10 cellular contexts compared by ENCODE assay signal in the genomic region with DNA sequence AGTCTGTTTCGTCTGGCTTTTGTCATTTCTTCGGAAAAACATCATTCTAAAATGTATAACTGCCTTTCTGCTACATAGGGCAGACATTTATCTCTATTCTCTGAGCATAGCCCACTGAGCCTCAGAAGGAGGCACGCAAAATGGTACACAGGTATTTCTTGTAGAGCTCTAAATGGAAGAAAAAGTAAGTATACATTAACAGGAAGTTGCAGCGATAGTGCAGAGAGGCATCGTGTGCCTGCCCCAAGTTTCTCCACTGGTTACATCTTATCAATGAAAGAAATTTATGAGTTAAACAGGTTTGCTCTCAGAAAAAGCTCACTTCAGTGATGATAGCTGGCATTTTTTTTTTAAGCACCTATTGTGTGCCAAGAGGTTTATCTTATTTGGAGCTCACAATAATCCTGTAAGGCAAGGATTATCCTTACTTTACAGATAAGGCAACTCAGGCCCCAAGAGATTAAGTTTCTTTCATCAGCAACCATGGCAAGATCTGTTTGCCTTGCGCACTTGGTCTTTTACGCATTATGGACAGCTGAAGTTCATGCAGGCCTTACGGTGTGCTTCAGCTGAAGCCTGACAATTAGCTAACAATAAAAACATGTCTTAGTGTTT. TPM values are rescaled to one million over a fixed set of nuclear protein-coding genes. Genes with fewer than 3 reads are reported as not detected.
DNase-seq lines count a peak whose midpoint lies in the region; ATAC-seq and TF ChIP-seq lines count a peak whose summit lies in the region.
"Had no signal": no experiment of that assay in that cellular context is flagged by ENCODE, and none has a peak within 500 bp of the region (broad histone marks: within the 10 kb centered on the region; RNA-seq: fewer than 3 reads in every experiment).

No MANE protein-coding gene starts in this region.

- intact Hi-C loops in CD14-positive monocyte (cut with micrococcal nuclease), result loop anchor here (5.0 to 10.0 kb wide), 2 partner anchors 43 to 209 kb away; no protein-coding TSS in a partner anchor
- intact Hi-C loops in activated T-helper 2 cell treated with anti-CD3 and anti-CD28 coated beads, Interferon-gamma antibody, Interleukin-2, Interleukin-4, amounts not matched to agents 10 μg/mL and 5 μg/mL and 100 μg/mL, durations not matched to agents 14 hours and 24 hours and 36 hours (cut with micrococcal nuclease), result loop anchor here (2.0 kb wide), 1 partner anchor 29 kb away; no protein-coding TSS in a partner anchor

- no peak for TF ChIP-seq CTCF in CD14-positive monocyte (IDR thresholded peaks at IDR 0.05)

- no peak for ATAC-seq in naive thymus-derived CD8-positive, alpha-beta T cell
- ATAC-seq in HG03135 (IDR thresholded peaks at IDR 0.05; ENCODE audit: unreplicated experiment) (no peak), HG03139 (IDR thresholded peaks at IDR 0.05; ENCODE audit: unreplicated experiment) (no peak)
- ATAC-seq: body of pancreas had no signal

- H3K9me3 Mint-ChIP-seq in CD14-positive monocyte, result peaks cover 3 to 18% (median 12%) of the 10 kb centered on the region in 7 donors
- H3K9me3 Mint-ChIP-seq in activated T-helper 2 cell treated with anti-CD3 and anti-CD28 coated beads, Interferon-gamma antibody, Interleukin-2, Interleukin-4, amounts not matched to agents 10 μg/mL and 5 μg/mL and 100 μg/mL, durations not matched to agents 14 hours and 24 hours and 36 hours, result peaks cover 34% of the 10 kb centered on the region
- H3K9me3 Mint-ChIP-seq in naive thymus-derived CD8-positive, alpha-beta T cell, result peaks cover 0 to 13% (median 0%) of the 10 kb centered on the region in 9 donors

- peak overlapping the region; percentile 95 to 99 (median 97) for H3K27ac Mint-ChIP-seq in CD14-positive monocyte
- no peak overlapping the region for H3K27ac Mint-ChIP-seq in activated T-helper 2 cell treated with anti-CD3 and anti-CD28 coated beads, Interferon-gamma antibody, Interleukin-2, Interleukin-4, amounts not matched to agents 10 μg/mL and 5 μg/mL and 100 μg/mL, durations not matched to agents 14 hours and 24 hours and 36 hours
- peak overlapping the region in 9 of 10 donors; percentile 95 to 100 (median 99) for H3K27ac Mint-ChIP-seq in naive thymus-derived CD8-positive, alpha-beta T cell

- DNase-seq in CD14-positive monocyte (ENCODE audit: low spot score), result no peak
- DNase-seq in KBM-7, result peak; percentile 56
- DNase-seq in activated T-helper 2 cell treated with anti-CD3 and anti-CD28 coated beads, Interferon-gamma antibody, Interleukin-2, Interleukin-4, amounts not matched to agents 10 μg/mL and 5 μg/mL and 100 μg/mL, durations not matched to agents 14 hours and 24 hours and 36 hours (ENCODE audit: low spot score), result no peak
- peak in 1 of 10 donors; percentile 2 for DNase-seq in naive thymus-derived CD8-positive, alpha-beta T cell
- DNase-seq in medulla oblongata (ENCODE audit: extremely low spot score), result no peak
- DNase-seq in ecto neural progenitor cell (ENCODE audit: low spot score), result no peak
- DNase-seq: body of pancreas; stimulated activated naive CD4-positive, alpha-beta T cell treated with Interleukin-2 at 50 U/mL for 16 hours had no signal

- H3K4me3 Mint-ChIP-seq in CD14-positive monocyte, result peak overlapping the region; percentile 24 to 68
- H3K4me3 Mint-ChIP-seq in activated T-helper 2 cell treated with anti-CD3 and anti-CD28 coated beads, Interferon-gamma antibody, Interleukin-2, Interleukin-4, amounts not matched to agents 10 μg/mL and 5 μg/mL and 100 μg/mL, durations not matched to agents 14 hours and 24 hours and 36 hours (ENCODE audit: low read depth), result peak overlapping the region; percentile 90
- peak overlapping the region in 8 of 10 donors; percentile 86 to 99 (median 96) for H3K4me3 Mint-ChIP-seq in naive thymus-derived CD8-positive, alpha-beta T cell

- peaks cover 68% of the 10 kb centered on the region for H3K4me1 Mint-ChIP-seq in CD14-positive monocyte
- peaks cover 30% of the 10 kb centered on the region for H3K4me1 Mint-ChIP-seq in activated T-helper 2 cell treated with anti-CD3 and anti-CD28 coated beads, Interferon-gamma antibody, Interleukin-2, Interleukin-4, amounts not matched to agents 10 μg/mL and 5 μg/mL and 100 μg/mL, durations not matched to agents 14 hours and 24 hours and 36 hours (ENCODE audit: low read depth)
- H3K4me1 Mint-ChIP-seq in naive thymus-derived CD8-positive, alpha-beta T cell, result peaks cover 5 to 30% (median 22%) of the 10 kb centered on the region in 4 donors

- in situ Hi-C loops in KBM-7 (cut with MboI; ENCODE audit: low pct_unique_long_range_greater_than_20kb, low sequenced_read_pairs), result no loop called here

- POLR2A ChIA-PET in naive thymus-derived CD8-positive, alpha-beta T cell (lab: Charles Lee), result interaction anchor here (0.6 to 5.2 kb wide), 7 partner anchors 9 to 1259 kb away, joined by 3 to 69 read pairs (median 4); no protein-coding TSS in a partner anchor

- H3K27me3 Mint-ChIP-seq in CD14-positive monocyte (ENCODE audit: low read depth in 3 of 3), result peaks cover 0 to 2% (median 0%) of the 10 kb centered on the region in 3 donors
- H3K27me3 Mint-ChIP-seq in activated T-helper 2 cell treated with anti-CD3 and anti-CD28 coated beads, Interferon-gamma antibody, Interleukin-2, Interleukin-4, amounts not matched to agents 10 μg/mL and 5 μg/mL and 100 μg/mL, durations not matched to agents 14 hours and 24 hours and 36 hours (ENCODE audit: low read depth), result peaks cover 5% of the 10 kb centered on the region
- H3K27me3 Mint-ChIP-seq in naive thymus-derived CD8-positive, alpha-beta T cell, result peaks cover 0 to 3% (median 0%) of the 10 kb centered on the region in 5 donors

- H3K36me3 Mint-ChIP-seq in CD14-positive monocyte, result peaks cover 22 to 27% of the 10 kb centered on the region in 2 donors
- H3K36me3 Mint-ChIP-seq in activated T-helper 2 cell treated with anti-CD3 and anti-CD28 coated beads, Interferon-gamma antibody, Interleukin-2, Interleukin-4, amounts not matched to agents 10 μg/mL and 5 μg/mL and 100 μg/mL, durations not matched to agents 14 hours and 24 hours and 36 hours (ENCODE audit: low read depth), result peaks cover 20% of the 10 kb centered on the region
- no peaks in the 10 kb centered on the region for H3K36me3 Mint-ChIP-seq in naive thymus-derived CD8-positive, alpha-beta T cell

RNA-seq across cellular contexts. Expression of a gene that starts 1.2 kb away (rescaled TPM):
- 100 to 1,000 TPM in 1 of 2 donors, 10 to 100 TPM in 1; 64.4 to 100 TPM for polyA plus RNA-seq in CD14-positive monocyte
- 2.7 and 3.4 TPM in 2 replicates for total RNA-seq in activated T-helper 2 cell treated with anti-CD3 and anti-CD28 coated beads, Interferon-gamma antibody, Interleukin-2, Interleukin-4, amounts not matched to agents 10 μg/mL and 5 μg/mL and 100 μg/mL, durations not matched to agents 14 hours and 24 hours and 36 hours
- total RNA-seq in naive thymus-derived CD8-positive, alpha-beta T cell, result 1 to 10 TPM; 8.1 to 9.8 TPM
- 10 to 100 TPM in 1 of 3 donors, 1 to 10 TPM in 2; 6.3 to 17.6 (median 6.3) TPM for polyA plus RNA-seq in naive thymus-derived CD8-positive, alpha-beta T cell

Comparison
In these comparisons a context has a peak if more than half of its experiments do, and no peak if none do; other contexts are left out.
1. H3K4me3 Mint-ChIP-seq: peak in every context shown above with its lines; median percentile 96 in naive thymus-derived CD8-positive, alpha-beta T cell; 90 in activated T-helper 2 cell treated with anti-CD3 and anti-CD28 coated beads, Interferon-gamma antibody, Interleukin-2, Interleukin-4, amounts not matched to agents 10 μg/mL and 5 μg/mL and 100 μg/mL, durations not matched to agents 14 hours and 24 hours and 36 hours; 46 in CD14-positive monocyte.